Comparison of ENCODE assay signal across 8 cellular contexts in the genomic region with DNA sequence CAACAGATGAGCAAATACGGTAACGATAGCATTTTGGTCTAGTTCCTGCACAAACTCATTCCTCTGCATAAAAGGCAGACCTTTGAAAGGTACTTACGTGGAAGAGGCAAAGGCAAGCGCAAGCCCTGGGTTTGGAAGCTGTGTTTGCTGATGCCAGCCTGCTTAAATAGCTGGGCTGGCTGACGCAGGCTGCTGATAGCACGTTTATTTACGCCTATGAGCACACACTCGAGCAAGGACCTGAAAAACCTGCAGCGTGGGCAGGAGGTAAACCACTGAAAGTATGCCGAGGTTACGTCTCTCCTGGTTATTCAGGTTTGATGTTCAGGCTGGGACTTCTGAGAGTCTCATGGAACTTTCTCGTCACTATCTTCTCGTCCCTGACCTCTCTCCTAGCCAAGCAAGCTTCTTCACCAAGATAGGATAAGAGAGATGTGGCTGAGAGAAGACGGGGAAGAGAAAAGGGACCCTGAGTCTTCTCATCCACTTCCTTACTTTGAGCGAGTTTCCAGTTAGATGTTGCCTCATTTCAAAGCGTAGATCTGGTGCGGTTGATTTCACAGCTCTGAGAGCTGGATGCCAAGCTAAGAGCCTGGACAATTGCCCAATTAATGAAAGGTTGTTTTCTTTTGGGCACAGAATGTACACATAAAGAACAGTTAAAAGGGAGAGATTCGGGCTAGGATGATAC. TPM values are rescaled to one million over a fixed set of nuclear protein-coding genes. Genes with fewer than 3 reads are reported as not detected.
DNase-seq lines count a peak whose midpoint lies in the region; ATAC-seq, FAIRE-seq and TF ChIP-seq lines count a peak whose summit lies in the region.

A gene with protein sequence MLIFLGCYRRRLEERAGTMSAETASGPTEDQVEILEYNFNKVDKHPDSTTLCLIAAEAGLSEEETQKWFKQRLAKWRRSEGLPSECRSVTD (minus strand): TSS at position 139 of the 691 bp plus-strand sequence. CDS start 23,480 bp downstream, outside the sequence.

- no peaks in the 10 kb centered on the region for H3K9me3 Mint-ChIP-seq in activated CD4-positive, alpha-beta memory T cell treated with anti-CD3 and anti-CD28 coated beads for 36 hours

- dilution Hi-C loops in endothelial cell of umbilical vein (cut with MboI; ENCODE audit: extremely low pct_ligation_motif_present, low sequenced_read_pairs): no loop called here

- H3K27me3 ChIP-seq in endothelial cell of umbilical vein (ENCODE audit: control insufficient read depth in 2 of 2, insufficient read depth in 2 of 2, low read length in 2 of 2): peaks cover 0 to 4% of the 10 kb centered on the region in 2 experiments

- no peaks in the 10 kb centered on the region for H3K9me1 ChIP-seq in endothelial cell of umbilical vein (replicated peaks; ENCODE audit: control insufficient read depth, extremely low read depth, insufficient read depth, low read length)

- H3K4me2 ChIP-seq in endothelial cell of umbilical vein (ENCODE audit: insufficient read depth, low read length): no peak within 1 kb of the TSS

- ATAC-seq in GM18517 (IDR thresholded peaks at IDR 0.05; ENCODE audit: unreplicated experiment): peak; percentile 74
- peak; percentile 79 for ATAC-seq in HG03439 (IDR thresholded peaks at IDR 0.05; ENCODE audit: unreplicated experiment)

- intact Hi-C loops in activated CD4-positive, alpha-beta memory T cell treated with anti-CD3 and anti-CD28 coated beads for 36 hours (cut with micrococcal nuclease): loop anchor here (1.0 to 5.0 kb wide), 5 partner anchors 29 to 294 kb away; a partner anchor contains a TSS
- intact Hi-C loops in endothelial cell of umbilical vein (cut with micrococcal nuclease): no loop called here

- no peaks in the 10 kb centered on the region for H3K36me3 Mint-ChIP-seq in activated CD4-positive, alpha-beta memory T cell treated with anti-CD3 and anti-CD28 coated beads for 36 hours

- H3K27me3 Mint-ChIP-seq in activated CD4-positive, alpha-beta memory T cell treated with anti-CD3 and anti-CD28 coated beads for 36 hours: peaks cover 41% of the 10 kb centered on the region

- CTCF ChIA-PET in activated CD4-positive, alpha-beta memory T cell treated with anti-CD3 and anti-CD28 coated beads for 36 hours (lab: Charles Lee): interaction anchor here (0.7 to 2.2 kb wide), 6 partner anchors 8 to 137 kb away, joined by 3 to 6 read pairs (median 4); no protein-coding TSS in a partner anchor
- CTCF ChIA-PET in endothelial cell of umbilical vein (lab: Charles Lee): no interaction called here

- in situ Hi-C loops in KBM-7 (cut with MboI; ENCODE audit: low pct_unique_long_range_greater_than_20kb, low sequenced_read_pairs): no loop called here

- peaks cover 14% of the 10 kb centered on the region for H3K4me1 ChIP-seq in endothelial cell of umbilical vein (ENCODE audit: control insufficient read depth, extremely low read depth, insufficient read depth, low read length)

- no peaks in the 10 kb centered on the region for H3K9me3 ChIP-seq in endothelial cell of umbilical vein (replicated peaks; ENCODE audit: control insufficient read depth, insufficient read depth, low read length)

- H2AFZ ChIP-seq in endothelial cell of umbilical vein (ENCODE audit: low read depth, low read length): peak within 1 kb of the TSS; percentile 63

- POLR2A ChIA-PET in activated CD4-positive, alpha-beta memory T cell treated with anti-CD3 and anti-CD28 coated beads for 36 hours (lab: Charles Lee): interaction anchor here (1.2 to 2.2 kb wide), 4 partner anchors 10 to 40 kb away, joined by 4 to 11 read pairs (median 6); no protein-coding TSS in a partner anchor
- POLR2A ChIA-PET in endothelial cell of umbilical vein (lab: Charles Lee): no interaction called here

- no peaks in the 10 kb centered on the region for H3K79me2 ChIP-seq in endothelial cell of umbilical vein (ENCODE audit: control insufficient read depth, insufficient read depth, low read length)

- no peak within 1 kb of the TSS for H3K9ac ChIP-seq in endothelial cell of umbilical vein (replicated peaks; ENCODE audit: extremely low read depth, insufficient read depth, low read length)

- peak within 1 kb of the TSS; percentile 42 for H3K27ac Mint-ChIP-seq in activated CD4-positive, alpha-beta memory T cell treated with anti-CD3 and anti-CD28 coated beads for 36 hours

- H3K36me3 ChIP-seq in endothelial cell of umbilical vein (ENCODE audit: control insufficient read depth in 2 of 2, extremely low read depth in 1 of 2, insufficient read depth in 2 of 2, low read length in 2 of 2): no peaks in the 10 kb centered on the region

- DNase-seq in activated CD4-positive, alpha-beta memory T cell treated with anti-CD3 and anti-CD28 coated beads for 36 hours: peak; percentile 88
- DNase-seq in endothelial cell of umbilical vein (ENCODE audit: low read depth, low spot score): peak; percentile 15
- DNase-seq in renal cortical epithelial cell (ENCODE audit: low read depth): peak; percentile 68
- no peak for DNase-seq in NCI-H226
- DNase-seq in KBM-7: no peak
- no peak for DNase-seq in foreskin melanocyte

- H3K4me1 Mint-ChIP-seq in activated CD4-positive, alpha-beta memory T cell treated with anti-CD3 and anti-CD28 coated beads for 36 hours (ENCODE audit: low read depth): peaks cover 29% of the 10 kb centered on the region

- no peak for TF ChIP-seq POLR2A in endothelial cell of umbilical vein (IDR thresholded peaks at IDR 0.05; ENCODE audit: low read depth, low read length)

- no peak for TF ChIP-seq CTCF in endothelial cell of umbilical vein (IDR thresholded peaks at IDR 0.05; ENCODE audit: extremely low read depth in 1 of 2, insufficient read depth in 1 of 2, low read depth in 1 of 2, low read length in 2 of 2)

- no TSS peak for BruUV-seq in endothelial cell of umbilical vein (replicated peaks; lab: Mats Ljungman, UMichigan)

- H4K20me1 ChIP-seq in endothelial cell of umbilical vein (replicated peaks; ENCODE audit: control insufficient read depth, extremely low read depth, insufficient read depth, low read length): no peaks in the 10 kb centered on the region

- H3K4me3 Mint-ChIP-seq in activated CD4-positive, alpha-beta memory T cell treated with anti-CD3 and anti-CD28 coated beads for 36 hours: peak within 1 kb of the TSS; percentile 34

- H3K27ac ChIP-seq in endothelial cell of umbilical vein (ENCODE audit: insufficient read depth, low read depth, low read length): no peak within 1 kb of the TSS

- no peak within 1 kb of the TSS for H3K4me3 ChIP-seq in endothelial cell of umbilical vein (replicated peaks in 1 of 3; ENCODE audit: insufficient read depth in 1 of 3, low read depth in 1 of 3, low read length in 3 of 3)

- FAIRE-seq in endothelial cell of umbilical vein (lab: Jason Lieb, UNC): peak; percentile 63

TF ChIP-seq in endothelial cell of umbilical vein, 7 proteins besides CTCF, POLR2A, EP300 and RAD21:
- TF ChIP-seq JUN (IDR thresholded peaks at IDR 0.05; ENCODE audit: borderline replicate concordance, insufficient read depth, insufficient read length, low read depth) (no peak), POLR2AphosphoS5 (IDR thresholded peaks at IDR 0.05; ENCODE audit: insufficient read depth, low read depth, low read length) (no peak), GATA2 (IDR thresholded peaks at IDR 0.05; ENCODE audit: insufficient read depth, insufficient read length, low read depth, low read length) (no peak), EZH2 (IDR thresholded peaks at IDR 0.05; ENCODE audit: borderline replicate concordance, low read depth, low read length, severe bottlenecking) (no peak), MYC (IDR thresholded peaks at IDR 0.05; ENCODE audit: low read depth, low read length) (no peak), FOS (IDR thresholded peaks at IDR 0.05; ENCODE audit: borderline replicate concordance, insufficient read depth, low read length) (no peak)
- TF ChIP-seq, protein P1, sequence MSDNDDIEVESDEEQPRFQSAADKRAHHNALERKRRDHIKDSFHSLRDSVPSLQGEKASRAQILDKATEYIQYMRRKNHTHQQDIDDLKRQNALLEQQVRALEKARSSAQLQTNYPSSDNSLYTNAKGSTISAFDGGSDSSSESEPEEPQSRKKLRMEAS (IDR thresholded peaks at IDR 0.05; ENCODE audit: insufficient read depth, insufficient read length): no peak

RNA-seq across cellular contexts. Expression of the gene that starts here (rescaled TPM):
- 100 to 1,000 TPM; 124 to 126 TPM for total RNA-seq in activated CD4-positive, alpha-beta memory T cell treated with anti-CD3 and anti-CD28 coated beads for 36 hours
- 0.62 and 5.8 TPM in 2 replicates for total RNA-seq in endothelial cell of umbilical vein
- polyA plus RNA-seq in endothelial cell of umbilical vein: 2.3 and 3.8 TPM in 2 replicates
- 6.4 and 8.8 TPM in 2 replicates for polyA plus RNA-seq in endothelial cell of umbilical vein (2011; cell fraction: cytosol; rRNA removed)
- polyA plus RNA-seq in endothelial cell of umbilical vein (2011; cell fraction: nucleus; rRNA removed): 2.8 and 3.1 TPM in 2 replicates
- 2.8 and 8.4 TPM in 2 replicates for polyA plus RNA-seq in endothelial cell of umbilical vein (2012)
- 0.63 and 1.1 TPM in 2 replicates for polyA minus RNA-seq in endothelial cell of umbilical vein
- not detected for polyA minus RNA-seq in endothelial cell of umbilical vein (2011; cell fraction: cytosol; rRNA and poly(A)+ RNA removed)
- 0.48 and 0.53 TPM in 2 replicates for polyA minus RNA-seq in endothelial cell of umbilical vein (2011; cell fraction: nucleus; rRNA and poly(A)+ RNA removed)
- 1.2 and 7.5 TPM in 2 replicates for total RNA-seq in renal cortical epithelial cell

Comparison
In these comparisons a context has a peak if more than half of its experiments do, and no peak if none do; other contexts are left out.
1. RNA of the gene that starts here (total RNA-seq): 124 to 126 TPM in activated CD4-positive, alpha-beta memory T cell treated with anti-CD3 and anti-CD28 coated beads for 36 hours; 1.2 to 7.5 TPM in renal cortical epithelial cell and 0.62 to 5.8 TPM in endothelial cell of umbilical vein; every median in the first group is over 10 times any median in the second.
2. DNase-seq: peak in activated CD4-positive, alpha-beta memory T cell treated with anti-CD3 and anti-CD28 coated beads for 36 hours (single experiment), endothelial cell of umbilical vein (single experiment) and renal cortical epithelial cell (single experiment); none in NCI-H226 (single experiment), KBM-7 (single experiment) and foreskin melanocyte (single experiment).